Comparison of ENCODE assay signal across 8 cellular contexts in genomic region chr6:31837612-31838553, GRCh38. TPM values are rescaled to one million over a fixed set of nuclear protein-coding genes. Genes with fewer than 3 reads are reported as not detected.
DNase-seq lines count a peak whose midpoint lies in the region; ATAC-seq and TF ChIP-seq lines count a peak whose summit lies in the region.

No MANE protein-coding gene starts in this region.

- H3K9me3 ChIP-seq in DND-41 (ENCODE audit: insufficient read depth, low read length, severe bottlenecking), result no peaks in the 10 kb centered on the region
- H3K9me3 ChIP-seq in neuronal stem cell (replicated peaks in 1 of 2; ENCODE audit: control insufficient read depth in 2 of 2, insufficient read depth in 1 of 2, low read depth in 1 of 2, low read length in 2 of 2), result peaks cover 0 to 3% of the 10 kb centered on the region in 2 donors

- H4K20me1 ChIP-seq in DND-41 (ENCODE audit: insufficient read depth, low read length), result peaks cover 40% of the 10 kb centered on the region

- ATAC-seq in DND-41 (ENCODE audit: insufficient read depth, low read depth) (no peak), HG02852 (IDR thresholded peaks at IDR 0.05; ENCODE audit: unreplicated experiment) (no peak)

- H3K18ac ChIP-seq in neuronal stem cell (ENCODE audit: low read length), result no peak overlapping the region

- peaks cover 8% of the 10 kb centered on the region for H3K79me1 ChIP-seq in neuronal stem cell (ENCODE audit: low read depth, low read length)

- no peak overlapping the region for H3K4ac ChIP-seq in neuronal stem cell (ENCODE audit: low read length)

- H2AK5ac ChIP-seq in neuronal stem cell (ENCODE audit: low read depth, low read length), result no peak overlapping the region

- no peak for DNase-seq in DND-41
- DNase-seq in MV-4-11 (lab: John Stamatoyannopoulos, UW), result peak; percentile 11
- peak; percentile 53 for DNase-seq in dermis microvascular lymphatic vessel endothelial cell (ENCODE audit: low read depth in 2 of 2)
- DNase-seq in neuronal stem cell (ENCODE audit: low spot score), result no peak
- no peak for DNase-seq in midbrain (lab: John Stamatoyannopoulos, UW)
- no peak for DNase-seq in SHP77 treated with DMSO at 0.1 percent for 48 hours (lab: John Stamatoyannopoulos, UW)
- DNase-seq in Ammon's horn (ENCODE audit: low spot score), result no peak

- no peak overlapping the region for H3K14ac ChIP-seq in neuronal stem cell (ENCODE audit: low read length)

- H2BK5ac ChIP-seq in neuronal stem cell (ENCODE audit: low read length), result no peak overlapping the region

- TF ChIP-seq CTCF in DND-41 (IDR thresholded peaks at IDR 0.05; ENCODE audit: borderline replicate concordance, extremely low read depth, low read length, poor library complexity, severe bottlenecking), result no peak

- H3K4me2 ChIP-seq in DND-41 (ENCODE audit: insufficient read depth, low read length), result peak overlapping the region; percentile 88
- H3K4me2 ChIP-seq in neuronal stem cell (ENCODE audit: insufficient read depth, low read length, poor library complexity, severe bottlenecking), result peak overlapping the region; percentile 23

- H3K27me3 ChIP-seq in DND-41 (ENCODE audit: insufficient read depth, low read length, poor library complexity) (no peaks in the 10 kb centered on the region), neuronal stem cell (ENCODE audit: control insufficient read depth in 3 of 3, insufficient read depth in 3 of 3, low read depth in 1 of 3, low read length in 3 of 3) (no peaks in the 10 kb centered on the region)

- H2BK12ac ChIP-seq in neuronal stem cell (ENCODE audit: low read length), result no peak overlapping the region

- H3K36me3 ChIP-seq in DND-41 (ENCODE audit: insufficient read depth, low read length) (peaks cover 53% of the 10 kb centered on the region), neuronal stem cell (replicated peaks in 1 of 2; ENCODE audit: control insufficient read depth in 2 of 2, insufficient read depth in 2 of 2, low read length in 2 of 2) (peaks cover 39 to 55% of the 10 kb centered on the region in 2 donors)

- H3K27ac ChIP-seq in DND-41 (ENCODE audit: low read length) (peak overlapping the region; percentile 32), neuronal stem cell (replicated peaks; ENCODE audit: low read length) (no peak overlapping the region)

- peaks cover 63% of the 10 kb centered on the region for H3K79me2 ChIP-seq in DND-41 (ENCODE audit: insufficient read depth, low read length)

- H4K91ac ChIP-seq in neuronal stem cell (ENCODE audit: low read depth, low read length, poor library complexity), result no peak overlapping the region

- H3K23ac ChIP-seq in neuronal stem cell (ENCODE audit: low read depth, low read length, poor library complexity), result no peak overlapping the region

- no peak overlapping the region for H2BK120ac ChIP-seq in neuronal stem cell (ENCODE audit: low read depth, low read length)

- H3K4me3 ChIP-seq in DND-41 (ENCODE audit: low read depth in 1 of 2, low read length in 2 of 2) (peak overlapping the region; percentile 86 to 92; a peak in 3 of 4 replicates), neuronal stem cell (ENCODE audit: low read length in 2 of 2) (peak overlapping the region in 1 of 2 donors; percentile 92)

- H2AFZ ChIP-seq in DND-41 (ENCODE audit: low read depth, low read length) (no peak overlapping the region), neuronal stem cell (ENCODE audit: low read length) (no peak overlapping the region)

- H3K4me1 ChIP-seq in DND-41 (ENCODE audit: insufficient read depth, low read length), result peaks cover 47% of the 10 kb centered on the region
- H3K4me1 ChIP-seq in neuronal stem cell (ENCODE audit: control insufficient read depth in 2 of 2, insufficient read depth in 1 of 2, low read depth in 1 of 2, low read length in 2 of 2), result peaks cover 4 to 16% of the 10 kb centered on the region in 2 donors

- no peak overlapping the region for H4K8ac ChIP-seq in neuronal stem cell (ENCODE audit: low read depth, low read length)

- no CpG with 5 or more reads among the region's 9 CpGs for WGBS in neuronal stem cell (ENCODE audit: extremely low coverage in 2 of 2, insufficient read length in 2 of 2, insufficient replicate concordance in 1 of 2), 2 donors

- no peak overlapping the region for H2BK15ac ChIP-seq in neuronal stem cell (ENCODE audit: low read length)

- H3K9ac ChIP-seq in DND-41 (ENCODE audit: low read depth, low read length) (peak overlapping the region; percentile 81), neuronal stem cell (ENCODE audit: low read depth, low read length, poor library complexity) (no peak overlapping the region)

RNA-seq across cellular contexts. Expression of gene HSPA1B, which starts 10.3 kb away (rescaled TPM):
- total RNA-seq in dermis microvascular lymphatic vessel endothelial cell, result 27.6 and 37.1 TPM in 2 replicates
- 25.9 TPM for polyA plus RNA-seq in neuronal stem cell (2013, experiment 1 of 2)
- polyA plus RNA-seq in neuronal stem cell (2013, experiment 2 of 2), result 25.2 TPM

RNA-seq across cellular contexts. Expression of gene HSPA1A, which starts 22.5 kb away (rescaled TPM):
- 67.4 and 81.8 TPM in 2 replicates for total RNA-seq in dermis microvascular lymphatic vessel endothelial cell
- 70.8 TPM for polyA plus RNA-seq in neuronal stem cell (2013, experiment 1 of 2)
- 71.3 TPM for polyA plus RNA-seq in neuronal stem cell (2013, experiment 2 of 2)

RNA-seq across cellular contexts. Expression of gene HSPA1L, which starts 22.8 kb away (rescaled TPM):
- 1.2 and 1.4 TPM in 2 replicates for total RNA-seq in dermis microvascular lymphatic vessel endothelial cell
- 1.2 TPM for polyA plus RNA-seq in neuronal stem cell (2013, experiment 1 of 2)
- polyA plus RNA-seq in neuronal stem cell (2013, experiment 2 of 2), result 1.1 TPM

RNA-seq across cellular contexts. Expression of gene NEU1, which starts 24.7 kb away (rescaled TPM):
- 50.2 and 73.0 TPM in 2 replicates for total RNA-seq in dermis microvascular lymphatic vessel endothelial cell
- 34.6 TPM for polyA plus RNA-seq in neuronal stem cell (2013, experiment 1 of 2)
- polyA plus RNA-seq in neuronal stem cell (2013, experiment 2 of 2), result 36.0 TPM

RNA-seq across cellular contexts. Expression of gene LSM2, which starts 31.1 kb away (rescaled TPM):
- 29.5 and 39.2 TPM in 2 replicates for total RNA-seq in dermis microvascular lymphatic vessel endothelial cell
- polyA plus RNA-seq in neuronal stem cell (2013, experiment 1 of 2), result 235 TPM
- 233 TPM for polyA plus RNA-seq in neuronal stem cell (2013, experiment 2 of 2)

Comparison
In these comparisons a context has a peak if more than half of its experiments do, and no peak if none do; other contexts are left out.
1. DNase-seq: peak in MV-4-11 (single experiment) and dermis microvascular lymphatic vessel endothelial cell (2 of 2); none in DND-41 (single experiment), neuronal stem cell (single experiment), midbrain (single experiment), SHP77 treated with DMSO at 0.1 percent for 48 hours (single experiment) and Ammon's horn (single experiment).